11 cellular contexts compared by ENCODE assay signal in the genomic region with DNA sequence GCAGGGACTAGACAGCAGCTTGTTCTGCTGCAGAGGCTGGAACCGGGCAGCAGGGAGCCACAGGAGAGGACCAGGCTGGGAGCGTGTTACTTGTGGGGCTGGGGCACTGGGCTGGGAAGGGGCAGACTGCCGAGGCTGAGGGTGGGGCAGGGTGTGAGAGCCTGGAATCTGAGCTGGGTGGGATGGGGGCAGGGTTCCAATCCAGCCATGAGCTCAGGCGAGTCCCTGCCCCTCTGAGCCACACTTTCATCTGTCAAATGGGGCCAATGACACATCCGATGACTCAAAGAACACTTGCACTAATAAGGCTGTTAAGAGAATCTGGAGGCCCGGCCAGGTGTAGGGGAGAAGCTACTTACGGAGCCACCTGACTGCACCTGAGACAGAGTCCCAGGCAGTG. TPM values are rescaled to one million over a fixed set of nuclear protein-coding genes. Genes with fewer than 3 reads are reported as not detected.
DNase-seq lines count a peak whose midpoint lies in the region; ATAC-seq and TF ChIP-seq lines count a peak whose summit lies in the region.
"Had no signal": no experiment of that assay in that cellular context is flagged by ENCODE, and none has a peak within 500 bp of the region (broad histone marks: within the 10 kb centered on the region; RNA-seq: fewer than 3 reads in every experiment).

No MANE protein-coding gene starts in this region.

- no peak overlapping the region for H2BK120ac ChIP-seq in neuronal stem cell (ENCODE audit: low read depth, low read length)

- H2BK15ac ChIP-seq in neuronal stem cell (ENCODE audit: low read length), result no peak overlapping the region

- WGBS in endodermal cell (ENCODE audit: insufficient coverage in 1 of 2, insufficient read length in 1 of 2), 2 experiments, result 81 to 83% methylated on average over 5 to 7 of the region's 7 CpGs
- WGBS in neuronal stem cell (ENCODE audit: extremely low coverage in 2 of 2, insufficient read length in 2 of 2, insufficient replicate concordance in 1 of 2), 2 donors, result no CpG with 5 or more reads among the region's 7 CpGs

- TF ChIP-seq CTCF in endodermal cell (conservative IDR thresholded peaks at IDR 0.05), result no peak

- no peaks in the 10 kb centered on the region for H3K27me3 Mint-ChIP-seq in endodermal cell (ENCODE audit: insufficient read depth)
- H3K27me3 Mint-ChIP-seq in stimulated activated naive CD8-positive, alpha-beta T cell treated with anti-CD3 and anti-CD28 coated beads, Interleukin-15, amount 100 ng/mL, for 72 hours, result peaks cover 47% of the 10 kb centered on the region

- H3K4me3 ChIP-seq in endodermal cell (ENCODE audit: low read length) (no peak overlapping the region), neuronal stem cell (ENCODE audit: low read length in 2 of 2) (no peak overlapping the region)

- H3K23ac ChIP-seq in neuronal stem cell (ENCODE audit: low read depth, low read length, poor library complexity), result peak overlapping the region; percentile 6

- peaks cover 6% of the 10 kb centered on the region for H3K4me1 Mint-ChIP-seq in endodermal cell
- H3K4me1 Mint-ChIP-seq in stimulated activated naive CD8-positive, alpha-beta T cell treated with anti-CD3 and anti-CD28 coated beads, Interleukin-15, amount 100 ng/mL, for 72 hours, result no peaks in the 10 kb centered on the region
- H3K4me1 Mint-ChIP-seq: activated naive CD4-positive, alpha-beta T cell treated with anti-CD3 and anti-CD28 coated beads, Interleukin-2, amount 10 ng/mL, durations not matched to agents 7 days and 5 days had no signal

- H3K36me3 Mint-ChIP-seq in endodermal cell (ENCODE audit: low read depth), result no peaks in the 10 kb centered on the region
- H3K36me3 Mint-ChIP-seq: activated naive CD4-positive, alpha-beta T cell treated with anti-CD3 and anti-CD28 coated beads, Interleukin-2, amount 10 ng/mL, durations not matched to agents 7 days and 5 days had no signal

- intact Hi-C loops in posterior vena cava (cut with DNase I), result no loop called here

- H3K27ac Mint-ChIP-seq in endodermal cell, result peak overlapping the region; percentile 60
- peak overlapping the region in 1 of 2 donors; percentile 10 for H3K27ac Mint-ChIP-seq in stimulated activated naive CD8-positive, alpha-beta T cell treated with anti-CD3 and anti-CD28 coated beads, Interleukin-15, amount 100 ng/mL, for 72 hours
- H3K27ac Mint-ChIP-seq: activated naive CD4-positive, alpha-beta T cell treated with anti-CD3 and anti-CD28 coated beads, Interleukin-2, amount 10 ng/mL, durations not matched to agents 7 days and 5 days; T-helper 1 cell treated with Interleukin-12 subunit alpha and Interleukin-12 subunit beta and Interleukin-4 antibody, amounts not matched to agents 30 μg/mL and 1 μg/mL, for 36 hours had no signal

- H3K9ac ChIP-seq in endodermal cell (ENCODE audit: extremely low read depth, low read length, poor library complexity, severe bottlenecking) (no peak overlapping the region), neuronal stem cell (ENCODE audit: low read depth, low read length, poor library complexity) (no peak overlapping the region)

- peak overlapping the region; percentile 69 for H2BK5ac ChIP-seq in neuronal stem cell (ENCODE audit: low read length)

- in situ Hi-C loops in Caki2 (cut with HindIII; ENCODE audit: low pct_unique_long_range_greater_than_20kb, low sequenced_read_pairs), result no loop called here

- H3K27ac ChIP-seq in endodermal cell (ENCODE audit: low read depth, low read length), result no peak overlapping the region
- H3K27ac ChIP-seq in neuronal stem cell (replicated peaks; ENCODE audit: low read length), result no peak overlapping the region

- H2AFZ ChIP-seq in neuronal stem cell (ENCODE audit: low read length), result no peak overlapping the region

- ATAC-seq in HG02588 (IDR thresholded peaks at IDR 0.05; ENCODE audit: unreplicated experiment) (no peak), GM21367 (IDR thresholded peaks at IDR 0.05; ENCODE audit: unreplicated experiment) (no peak)
- ATAC-seq in stimulated activated naive CD8-positive, alpha-beta T cell treated with anti-CD3 and anti-CD28 coated beads, Interleukin-15, amount 100 ng/mL, for 72 hours, result no peak

- no peak overlapping the region for H4K8ac ChIP-seq in neuronal stem cell (ENCODE audit: low read depth, low read length)

- H2BK12ac ChIP-seq in neuronal stem cell (ENCODE audit: low read length), result no peak overlapping the region

- H3K4ac ChIP-seq in neuronal stem cell (ENCODE audit: low read length), result no peak overlapping the region

- H3K36me3 ChIP-seq in endodermal cell (ENCODE audit: control insufficient read depth, insufficient read depth, low read length), result no peaks in the 10 kb centered on the region
- H3K36me3 ChIP-seq in neuronal stem cell (replicated peaks in 1 of 2; ENCODE audit: control insufficient read depth in 2 of 2, insufficient read depth in 2 of 2, low read length in 2 of 2), result no peaks in the 10 kb centered on the region

- peak overlapping the region; percentile 41 for H3K18ac ChIP-seq in neuronal stem cell (ENCODE audit: low read length)

- no peak overlapping the region for H4K91ac ChIP-seq in neuronal stem cell (ENCODE audit: low read depth, low read length, poor library complexity)

- DNase-seq in Caki2 (ENCODE audit: low read depth) (peak; percentile 41), NCI-H1436 treated with DMSO at 0.1 percent for 48 hours (lab: John Stamatoyannopoulos, UW) (peak; percentile 31), endodermal cell (peak; percentile 56), neuronal stem cell (ENCODE audit: low spot score) (no peak), posterior vena cava (ENCODE audit: low spot score) (no peak)
- DNase-seq in stimulated activated naive CD8-positive, alpha-beta T cell treated with anti-CD3 and anti-CD28 coated beads, Interleukin-15, amount 100 ng/mL, for 72 hours, result no peak
- DNase-seq: activated naive CD4-positive, alpha-beta T cell treated with anti-CD3 and anti-CD28 coated beads, Interleukin-2, amount 10 ng/mL, durations not matched to agents 7 days and 5 days had no signal

- H3K9me3 ChIP-seq in endodermal cell (ENCODE audit: control insufficient read depth, low read length) (no peaks in the 10 kb centered on the region), neuronal stem cell (replicated peaks in 1 of 2; ENCODE audit: control insufficient read depth in 2 of 2, insufficient read depth in 1 of 2, low read depth in 1 of 2, low read length in 2 of 2) (no peaks in the 10 kb centered on the region)

- no peaks in the 10 kb centered on the region for H3K79me1 ChIP-seq in neuronal stem cell (ENCODE audit: low read depth, low read length)

- H3K4me2 ChIP-seq in neuronal stem cell (ENCODE audit: insufficient read depth, low read length, poor library complexity, severe bottlenecking), result no peak overlapping the region

- no peak overlapping the region for H3K14ac ChIP-seq in neuronal stem cell (ENCODE audit: low read length)

- H3K4me3 Mint-ChIP-seq in endodermal cell, result no peak overlapping the region
- no peak overlapping the region for H3K4me3 Mint-ChIP-seq in stimulated activated naive CD8-positive, alpha-beta T cell treated with anti-CD3 and anti-CD28 coated beads, Interleukin-15, amount 100 ng/mL, for 72 hours
- H3K4me3 Mint-ChIP-seq: activated naive CD4-positive, alpha-beta T cell treated with anti-CD3 and anti-CD28 coated beads, Interleukin-2, amount 10 ng/mL, durations not matched to agents 7 days and 5 days; T-helper 1 cell treated with Interleukin-12 subunit alpha and Interleukin-12 subunit beta and Interleukin-4 antibody, amounts not matched to agents 30 μg/mL and 1 μg/mL, for 36 hours had no signal

- H3K27me3 ChIP-seq in endodermal cell (ENCODE audit: control insufficient read depth, insufficient read depth, low read length, poor library complexity, severe bottlenecking) (no peaks in the 10 kb centered on the region), neuronal stem cell (ENCODE audit: control insufficient read depth in 3 of 3, insufficient read depth in 3 of 3, low read depth in 1 of 3, low read length in 3 of 3) (peaks cover 0 to 24% (median 0%) of the 10 kb centered on the region in 3 experiments)

- H3K4me1 ChIP-seq in endodermal cell (ENCODE audit: control insufficient read depth, insufficient read depth, low read length) (peaks cover 3% of the 10 kb centered on the region), neuronal stem cell (ENCODE audit: control insufficient read depth in 2 of 2, insufficient read depth in 1 of 2, low read depth in 1 of 2, low read length in 2 of 2) (no peaks in the 10 kb centered on the region)

- no peaks in the 10 kb centered on the region for H3K9me3 Mint-ChIP-seq in endodermal cell
- no peaks in the 10 kb centered on the region for H3K9me3 Mint-ChIP-seq in stimulated activated naive CD8-positive, alpha-beta T cell treated with anti-CD3 and anti-CD28 coated beads, Interleukin-15, amount 100 ng/mL, for 72 hours
- H3K9me3 Mint-ChIP-seq: activated naive CD4-positive, alpha-beta T cell treated with anti-CD3 and anti-CD28 coated beads, Interleukin-2, amount 10 ng/mL, durations not matched to agents 7 days and 5 days; T-helper 1 cell treated with Interleukin-12 subunit alpha and Interleukin-12 subunit beta and Interleukin-4 antibody, amounts not matched to agents 30 μg/mL and 1 μg/mL, for 36 hours had no signal

- no peak overlapping the region for H2AK5ac ChIP-seq in neuronal stem cell (ENCODE audit: low read depth, low read length)

RNA-seq across cellular contexts. Expression of gene WDR38, which starts 18.7 kb away (rescaled TPM):
- not detected in 2 replicates for total RNA-seq in Caki2 (2014; rRNA removed; shearing (Covaris generic); ENCODE audit: low replicate concordance)
- total RNA-seq in endodermal cell, result not detected
- polyA plus RNA-seq in endodermal cell (2013, experiment 1 of 2), result not detected
- polyA plus RNA-seq in endodermal cell (2013, experiment 2 of 2), result not detected
- not detected for polyA plus RNA-seq in neuronal stem cell (2013, experiment 1 of 2)
- not detected for polyA plus RNA-seq in neuronal stem cell (2013, experiment 2 of 2)
- total RNA-seq in posterior vena cava, result not detected
- total RNA-seq: glomerular endothelial cell had no signal

RNA-seq across cellular contexts. Expression of gene RPL35, which starts 27.2 kb away (rescaled TPM):
- total RNA-seq in Caki2 (2014; rRNA removed; shearing (Covaris generic); ENCODE audit: low replicate concordance), result 1,626 and 1,845 TPM in 2 replicates
- total RNA-seq in endodermal cell (1,000 to 10,000 TPM; 1,507 to 1,578 TPM), posterior vena cava (1,000 to 10,000 TPM in 1 of 2 donors, 100 to 1,000 TPM in 1; 997 to 1,074 TPM)
- 1,782 TPM for polyA plus RNA-seq in endodermal cell (2013, experiment 1 of 2)
- polyA plus RNA-seq in endodermal cell (2013, experiment 2 of 2), result 1,780 TPM
- 6,578 TPM for polyA plus RNA-seq in neuronal stem cell (2013, experiment 1 of 2)
- 6,505 TPM for polyA plus RNA-seq in neuronal stem cell (2013, experiment 2 of 2)

RNA-seq across cellular contexts. Expression of gene ARPC5L, which starts 27.3 kb away (rescaled TPM):
- 25.7 and 37.3 TPM in 2 replicates for total RNA-seq in Caki2 (2014; rRNA removed; shearing (Covaris generic); ENCODE audit: low replicate concordance)
- total RNA-seq in endodermal cell (10 to 100 TPM; 50.9 to 51.4 TPM), posterior vena cava (10 to 100 TPM; 23.1 to 23.4 TPM)
- polyA plus RNA-seq in endodermal cell (2013, experiment 1 of 2), result 34.2 TPM
- 34.9 TPM for polyA plus RNA-seq in endodermal cell (2013, experiment 2 of 2)
- 31.9 TPM for polyA plus RNA-seq in neuronal stem cell (2013, experiment 1 of 2)
- 31.7 TPM for polyA plus RNA-seq in neuronal stem cell (2013, experiment 2 of 2)

RNA-seq across cellular contexts. Expression of gene OLFML2A, which starts 57.7 kb away (rescaled TPM):
- total RNA-seq in Caki2 (2014; rRNA removed; shearing (Covaris generic); ENCODE audit: low replicate concordance), result 4.3 and 14.9 TPM in 2 replicates
- 10 to 100 TPM; 28.1 to 31.2 TPM for total RNA-seq in endodermal cell
- 8.2 TPM for polyA plus RNA-seq in endodermal cell (2013, experiment 1 of 2)
- polyA plus RNA-seq in endodermal cell (2013, experiment 2 of 2), result 7.8 TPM
- 3.4 TPM for polyA plus RNA-seq in neuronal stem cell (2013, experiment 1 of 2)
- polyA plus RNA-seq in neuronal stem cell (2013, experiment 2 of 2), result 3.6 TPM
- 1 to 10 TPM; 7.8 to 9.1 TPM for total RNA-seq in posterior vena cava

Comparison
In these comparisons a context has a peak if more than half of its experiments do, and no peak if none do; other contexts are left out.
1. DNase-seq: peak in Caki2 (single experiment), NCI-H1436 treated with DMSO at 0.1 percent for 48 hours (single experiment) and endodermal cell (single experiment); none in neuronal stem cell (single experiment), posterior vena cava (single experiment) and stimulated activated naive CD8-positive, alpha-beta T cell treated with anti-CD3 and anti-CD28 coated beads, Interleukin-15, amount 100 ng/mL, for 72 hours (0 of 2).